21 cellular contexts compared by ENCODE assay signal in genomic region chr6:139457482-139457881, GRCh38.
"Had no signal": no experiment of that assay in that cellular context is flagged by ENCODE, and none has a peak within 500 bp of the region (broad histone marks: within the 10 kb centered on the region; RNA-seq: fewer than 3 reads in every experiment).

No MANE protein-coding gene starts in this region.

- H3K36me3 ChIP-seq: adrenal gland, left ventricle myocardium inferior, neutrophil, tibial artery had no signal

- H3K9me3 Mint-ChIP-seq: activated CD4-positive, alpha-beta memory T cell treated with anti-CD3 and anti-CD28 coated beads, Interleukin-2, amount 10 ng/mL, durations not matched to agents 7 days and 5 days; activated naive CD4-positive, alpha-beta T cell treated with anti-CD3 and anti-CD28 coated beads, Interleukin-2, amount 50 U/mL, for 24 hours; activated T-cell treated with anti-CD3 and anti-CD28 coated beads, Interleukin-2, amount 50 U/mL, for 4 hours; memory B cell; naive thymus-derived CD4-positive, alpha-beta T cell; stimulated activated naive B cell treated with anti-CD40 and anti-IgM and Interleukin-4, amounts not matched to agents 10 μg/mL and 1 μg/mL and 100 μg/mL, for 72 hours had no signal

- ATAC-seq: activated CD4-positive, alpha-beta T cell treated with anti-CD3 and anti-CD28 coated beads for 36 hours; activated T-cell treated with anti-CD3 and anti-CD28 coated beads, Interleukin-2, amount 50 U/mL, for 4 hours; mucosa of descending colon; naive thymus-derived CD4-positive, alpha-beta T cell; stimulated activated naive B cell treated with anti-CD40 and anti-IgM and Interleukin-4, amounts not matched to agents 10 μg/mL and 1 μg/mL and 100 μg/mL, for 72 hours had no signal

- H3K27ac Mint-ChIP-seq: activated CD4-positive, alpha-beta memory T cell treated with anti-CD3 and anti-CD28 coated beads, Interleukin-2, amount 10 ng/mL, durations not matched to agents 7 days and 5 days; activated CD4-positive, alpha-beta T cell treated with anti-CD3 and anti-CD28 coated beads for 36 hours; activated naive CD4-positive, alpha-beta T cell treated with anti-CD3 and anti-CD28 coated beads, Interleukin-2, amount 50 U/mL, for 24 hours; memory B cell; naive thymus-derived CD4-positive, alpha-beta T cell; stimulated activated naive B cell treated with anti-CD40 and anti-IgM and Interleukin-4, amounts not matched to agents 10 μg/mL and 1 μg/mL and 100 μg/mL, for 72 hours had no signal

- H3K27me3 Mint-ChIP-seq: activated CD4-positive, alpha-beta memory T cell treated with anti-CD3 and anti-CD28 coated beads, Interleukin-2, amount 10 ng/mL, durations not matched to agents 7 days and 5 days; activated CD4-positive, alpha-beta T cell treated with anti-CD3 and anti-CD28 coated beads for 36 hours; activated naive CD4-positive, alpha-beta T cell treated with anti-CD3 and anti-CD28 coated beads, Interleukin-2, amount 50 U/mL, for 24 hours; memory B cell; stimulated activated naive B cell treated with anti-CD40 and anti-IgM and Interleukin-4, amounts not matched to agents 10 μg/mL and 1 μg/mL and 100 μg/mL, for 72 hours had no signal

- H3K4me3 ChIP-seq: adrenal gland, hepatocyte, left ventricle myocardium inferior, mucosa of descending colon, skin epidermis, tibial artery had no signal

- H3K9me3 ChIP-seq: left ventricle myocardium inferior, mucosa of descending colon, neutrophil, tibial artery had no signal

- H3K4me2 ChIP-seq: hepatocyte had no signal

- H3K27ac ChIP-seq: adrenal gland, hepatocyte, left ventricle myocardium inferior, neutrophil, skin epidermis, tibial artery had no signal

- FAIRE-seq: colon, keratinocyte, urothelium cell line had no signal

- H3K36me3 Mint-ChIP-seq: activated naive CD4-positive, alpha-beta T cell treated with anti-CD3 and anti-CD28 coated beads, Interleukin-2, amount 50 U/mL, for 24 hours; naive thymus-derived CD4-positive, alpha-beta T cell; stimulated activated naive B cell treated with anti-CD40 and anti-IgM and Interleukin-4, amounts not matched to agents 10 μg/mL and 1 μg/mL and 100 μg/mL, for 72 hours had no signal

- H3K27me3 ChIP-seq: adrenal gland, hepatocyte, neutrophil, tibial artery had no signal

- H3K4me1 Mint-ChIP-seq: activated CD4-positive, alpha-beta memory T cell treated with anti-CD3 and anti-CD28 coated beads, Interleukin-2, amount 10 ng/mL, durations not matched to agents 7 days and 5 days; activated CD4-positive, alpha-beta T cell treated with anti-CD3 and anti-CD28 coated beads for 36 hours; activated naive CD4-positive, alpha-beta T cell treated with anti-CD3 and anti-CD28 coated beads, Interleukin-2, amount 50 U/mL, for 24 hours; memory B cell; naive thymus-derived CD4-positive, alpha-beta T cell; stimulated activated naive B cell treated with anti-CD40 and anti-IgM and Interleukin-4, amounts not matched to agents 10 μg/mL and 1 μg/mL and 100 μg/mL, for 72 hours had no signal

- H2AFZ ChIP-seq: hepatocyte had no signal

- H3K4me3 Mint-ChIP-seq: activated CD4-positive, alpha-beta memory T cell treated with anti-CD3 and anti-CD28 coated beads, Interleukin-2, amount 10 ng/mL, durations not matched to agents 7 days and 5 days; activated CD4-positive, alpha-beta T cell treated with anti-CD3 and anti-CD28 coated beads for 36 hours; activated naive CD4-positive, alpha-beta T cell treated with anti-CD3 and anti-CD28 coated beads, Interleukin-2, amount 50 U/mL, for 24 hours; activated T-cell treated with anti-CD3 and anti-CD28 coated beads, Interleukin-2, amount 50 U/mL, for 4 hours; memory B cell; naive thymus-derived CD4-positive, alpha-beta T cell; stimulated activated naive B cell treated with anti-CD40 and anti-IgM and Interleukin-4, amounts not matched to agents 10 μg/mL and 1 μg/mL and 100 μg/mL, for 72 hours had no signal

- DNase-seq: activated CD4-positive, alpha-beta memory T cell treated with anti-CD3 and anti-CD28 coated beads, Interleukin-2, amount 10 ng/mL, durations not matched to agents 7 days and 5 days; activated CD4-positive, alpha-beta T cell treated with anti-CD3 and anti-CD28 coated beads for 36 hours; activated effector memory CD4-positive, alpha-beta T cell treated with Interleukin-2 at 50 U/mL for 16 hours; activated T-cell treated with anti-CD3 and anti-CD28 coated beads, Interleukin-2, amount 50 U/mL, for 4 hours; adrenal gland; caudate nucleus; left ventricle myocardium inferior; mucosa of descending colon; naive thymus-derived CD4-positive, alpha-beta T cell; stimulated activated CD4-positive, alpha-beta T cell treated with anti-CD3 and anti-CD28 coated beads, Interleukin-15, amount 100 ng/mL, for 24 hours; stimulated activated CD4-positive, alpha-beta T cell treated with anti-CD3 and anti-CD28 coated beads, Interleukin-4, amount 100 ng/mL, for 1 hour; stimulated activated naive B cell treated with anti-CD40 and anti-IgM and Interleukin-4, amounts not matched to agents 10 μg/mL and 1 μg/mL and 100 μg/mL, for 72 hours; tibial artery had no signal

- H3K4me1 ChIP-seq: adrenal gland, left ventricle myocardium inferior, tibial artery had no signal

- H3K79me2 ChIP-seq: hepatocyte had no signal
